In the genomic region with DNA sequence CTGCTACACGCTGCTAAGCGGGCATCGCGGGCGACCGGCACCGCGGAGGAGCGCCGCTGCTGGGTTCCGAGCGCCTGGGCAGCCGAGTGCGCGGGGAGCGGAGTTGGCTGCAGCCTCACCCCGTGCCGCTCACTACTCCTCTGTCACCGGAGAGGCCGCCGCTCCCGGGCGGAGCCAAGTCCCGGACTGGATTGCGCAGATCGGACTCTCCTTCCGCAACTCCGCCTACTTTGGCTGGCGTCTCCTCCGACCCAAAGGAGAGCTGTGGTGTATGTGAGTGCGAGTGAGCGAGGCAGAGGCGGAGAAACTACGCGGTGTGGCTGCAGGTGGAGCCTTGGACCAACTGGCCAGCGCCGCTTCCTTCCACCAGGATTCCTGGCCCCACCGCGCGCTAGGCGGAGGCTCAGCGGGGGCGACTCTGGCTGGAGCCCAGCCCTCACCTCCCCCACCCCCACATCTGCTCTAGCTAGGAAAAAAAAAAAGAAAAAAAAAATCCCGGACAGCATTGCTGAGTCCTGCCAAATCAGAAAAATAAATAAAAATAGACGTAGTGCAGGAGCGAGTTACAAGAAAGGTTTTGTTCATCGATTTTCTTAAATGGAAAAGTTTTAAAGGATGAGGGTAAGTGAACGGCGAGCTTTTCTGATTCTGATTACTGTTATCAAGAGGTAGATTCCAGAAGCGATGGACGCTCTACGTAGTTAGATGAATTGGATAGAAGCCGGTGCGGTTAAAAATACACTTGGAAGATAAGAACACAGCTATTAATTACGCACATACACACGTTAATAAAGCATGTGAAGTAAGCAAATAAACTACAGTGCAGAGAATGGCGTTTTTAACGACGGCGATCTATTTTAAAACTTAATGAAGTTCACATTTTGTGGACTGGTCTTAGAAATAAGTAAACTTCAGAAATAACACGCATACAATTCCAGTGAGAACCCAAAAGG, we compare ENCODE assay signal across 8 cellular contexts. TPM values are rescaled to one million over a fixed set of nuclear protein-coding genes. Genes with fewer than 3 reads are reported as not detected.
DNase-seq lines count a peak whose midpoint lies in the region; ATAC-seq, FAIRE-seq and TF ChIP-seq lines count a peak whose summit lies in the region.

A gene with protein sequence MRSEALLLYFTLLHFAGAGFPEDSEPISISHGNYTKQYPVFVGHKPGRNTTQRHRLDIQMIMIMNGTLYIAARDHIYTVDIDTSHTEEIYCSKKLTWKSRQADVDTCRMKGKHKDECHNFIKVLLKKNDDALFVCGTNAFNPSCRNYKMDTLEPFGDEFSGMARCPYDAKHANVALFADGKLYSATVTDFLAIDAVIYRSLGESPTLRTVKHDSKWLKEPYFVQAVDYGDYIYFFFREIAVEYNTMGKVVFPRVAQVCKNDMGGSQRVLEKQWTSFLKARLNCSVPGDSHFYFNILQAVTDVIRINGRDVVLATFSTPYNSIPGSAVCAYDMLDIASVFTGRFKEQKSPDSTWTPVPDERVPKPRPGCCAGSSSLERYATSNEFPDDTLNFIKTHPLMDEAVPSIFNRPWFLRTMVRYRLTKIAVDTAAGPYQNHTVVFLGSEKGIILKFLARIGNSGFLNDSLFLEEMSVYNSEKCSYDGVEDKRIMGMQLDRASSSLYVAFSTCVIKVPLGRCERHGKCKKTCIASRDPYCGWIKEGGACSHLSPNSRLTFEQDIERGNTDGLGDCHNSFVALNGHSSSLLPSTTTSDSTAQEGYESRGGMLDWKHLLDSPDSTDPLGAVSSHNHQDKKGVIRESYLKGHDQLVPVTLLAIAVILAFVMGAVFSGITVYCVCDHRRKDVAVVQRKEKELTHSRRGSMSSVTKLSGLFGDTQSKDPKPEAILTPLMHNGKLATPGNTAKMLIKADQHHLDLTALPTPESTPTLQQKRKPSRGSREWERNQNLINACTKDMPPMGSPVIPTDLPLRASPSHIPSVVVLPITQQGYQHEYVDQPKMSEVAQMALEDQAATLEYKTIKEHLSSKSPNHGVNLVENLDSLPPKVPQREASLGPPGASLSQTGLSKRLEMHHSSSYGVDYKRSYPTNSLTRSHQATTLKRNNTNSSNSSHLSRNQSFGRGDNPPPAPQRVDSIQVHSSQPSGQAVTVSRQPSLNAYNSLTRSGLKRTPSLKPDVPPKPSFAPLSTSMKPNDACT (minus strand): TSS at position 142 of the 953 bp plus-strand sequence. CDS start 69,879 bp downstream, outside the sequence.

- CTCF ChIA-PET in IMR-90 (lab: Yijun Ruan, JAX): interaction anchor here (0.7 kb wide), 1 partner anchor 1191 kb away, joined by 4 read pairs; no protein-coding TSS in a partner anchor

- 0% methylated on average over 19 of the region's 61 CpGs; no CpG with 5 or more reads in 1 of the 2 experiments for WGBS in IMR-90 (ENCODE audit: extremely low coverage in 2 of 2, insufficient read length in 1 of 2), 2 experiments
- WGBS in prostate gland: under 1% methylated on average over 61 of the region's 61 CpGs

- no TSS peak for BruUV-seq in IMR-90 (replicated peaks; lab: Mats Ljungman, UMichigan)

- no peak within 1 kb of the TSS for H4K8ac ChIP-seq in IMR-90 (ENCODE audit: low read depth in 2 of 2, low read length in 2 of 2)

- H2AFZ ChIP-seq in IMR-90 (replicated peaks; ENCODE audit: low read length, poor library complexity): peak within 1 kb of the TSS; percentile 92

- no peak within 1 kb of the TSS for H4K5ac ChIP-seq in IMR-90 (ENCODE audit: low read depth, low read length)

- H3K4me2 ChIP-seq in IMR-90 (ENCODE audit: low read depth, low read length): peak within 1 kb of the TSS; percentile 96

- ATAC-seq in GM21717 (IDR thresholded peaks at IDR 0.05; ENCODE audit: unreplicated experiment): peak; percentile 59
- ATAC-seq in IMR-90 (ENCODE audit: low read depth): peak; percentile 90

- peak within 1 kb of the TSS; percentile 85 for H3K9ac ChIP-seq in ES-I3 (ENCODE audit: low read depth, low read length)
- H3K9ac ChIP-seq in IMR-90 (ENCODE audit: low read depth, low read length): no peak within 1 kb of the TSS

- H3K27me3 ChIP-seq in IMR-90 (ENCODE audit: control insufficient read depth, insufficient read depth, low read length): peaks cover 47% of the 10 kb centered on the region
- H3K27me3 ChIP-seq in prostate gland (replicated peaks; ENCODE audit: insufficient read depth): no peaks in the 10 kb centered on the region

- H3K9me3 ChIP-seq in ES-I3 (ENCODE audit: control insufficient read depth, insufficient read depth, low read length) (no peaks in the 10 kb centered on the region), IMR-90 (ENCODE audit: control insufficient read depth, insufficient read depth, low read length) (no peaks in the 10 kb centered on the region; the same call in 1 of the 2 replicates), prostate gland (no peaks in the 10 kb centered on the region)

- intact Hi-C loops in IMR-90 (cut with micrococcal nuclease): loop anchor here (5.0 to 10.0 kb wide), 3 partner anchors 303 to 940 kb away; no protein-coding TSS in a partner anchor
- intact Hi-C loops in prostate gland (cut with DNase I): loop anchor here (5.0 to 10.0 kb wide), 3 partner anchors 50 to 440 kb away; no protein-coding TSS in a partner anchor

- H4K91ac ChIP-seq in IMR-90 (ENCODE audit: insufficient read depth, low read depth, low read length): no peak within 1 kb of the TSS

- no peak within 1 kb of the TSS for H2BK120ac ChIP-seq in IMR-90 (ENCODE audit: low read depth, low read length)

- H2BK20ac ChIP-seq in IMR-90 (ENCODE audit: low read depth, low read length): no peak within 1 kb of the TSS

- no peak within 1 kb of the TSS for H2BK15ac ChIP-seq in IMR-90 (ENCODE audit: low read depth, low read length)

- H2BK5ac ChIP-seq in IMR-90 (ENCODE audit: low read depth, low read length, poor library complexity, severe bottlenecking): no peak within 1 kb of the TSS

- H3K27ac ChIP-seq in IMR-90 (ENCODE audit: insufficient read depth, low read length) (no peak within 1 kb of the TSS), prostate gland (peak within 1 kb of the TSS; percentile 44 to 45)

- H3K4me1 ChIP-seq in ES-I3 (ENCODE audit: insufficient read depth, low read length): peaks cover 23% of the 10 kb centered on the region
- no peaks in the 10 kb centered on the region; the same call in 1 of the 2 replicates for H3K4me1 ChIP-seq in IMR-90 (ENCODE audit: control insufficient read depth, insufficient read depth, low read length)
- H3K4me1 ChIP-seq in prostate gland (replicated peaks): no peaks in the 10 kb centered on the region

- TF ChIP-seq POLR2A in IMR-90 (IDR thresholded peaks at IDR 0.05; ENCODE audit: low read depth, low read length): no peak
- TF ChIP-seq POLR2A in prostate gland (IDR thresholded peaks at IDR 0.05): peak; percentile 31

- peak within 1 kb of the TSS; percentile 30; the same call in 1 of the 2 replicates for H3K23ac ChIP-seq in IMR-90 (ENCODE audit: low read depth, low read length)

- TF ChIP-seq CTCF in IMR-90 (conservative IDR thresholded peaks at IDR 0.05; ENCODE audit: low read depth, low read length) (no peak), astrocyte of the spinal cord (IDR thresholded peaks at IDR 0.05; ENCODE audit: low read depth, low read length) (no peak), prostate gland (IDR thresholded peaks at IDR 0.05) (peak in 2 of 4 experiments; percentile 24 to 26)

- TF ChIP-seq RAD21 in IMR-90 (IDR thresholded peaks at IDR 0.05; ENCODE audit: low read length): no peak

- H3K18ac ChIP-seq in IMR-90 (ENCODE audit: low read depth, low read length): no peak within 1 kb of the TSS

- in situ Hi-C loops in IMR-90 (cut with MboI; ENCODE audit: low sequenced_read_pairs): no loop called here
- in situ Hi-C loops in astrocyte of the spinal cord (cut with HindIII; ENCODE audit: low sequenced_read_pairs): no loop called here

- H3K36me3 ChIP-seq in ES-I3 (ENCODE audit: insufficient read depth, low read length) (peaks cover 15% of the 10 kb centered on the region; the same call in 1 of the 2 replicates), IMR-90 (ENCODE audit: control insufficient read depth, insufficient read depth, low read length) (no peaks in the 10 kb centered on the region), prostate gland (no peaks in the 10 kb centered on the region)

- no peak within 1 kb of the TSS for H3K56ac ChIP-seq in IMR-90 (ENCODE audit: extremely low read depth, insufficient read depth, low read length)

- no peaks in the 10 kb centered on the region for H4K20me1 ChIP-seq in IMR-90 (ENCODE audit: insufficient read depth, low read length)

- H3K14ac ChIP-seq in IMR-90 (replicated peaks; ENCODE audit: low read depth, low read length): no peak within 1 kb of the TSS

- H2AK9ac ChIP-seq in IMR-90 (replicated peaks; ENCODE audit: low read depth, low read length, poor library complexity): no peak within 1 kb of the TSS

- no peak within 1 kb of the TSS for H3K4ac ChIP-seq in IMR-90 (ENCODE audit: low read depth, low read length)

- no peaks in the 10 kb centered on the region for H3K79me1 ChIP-seq in IMR-90 (ENCODE audit: low read depth in 1 of 2, low read length in 2 of 2)

- no peaks in the 10 kb centered on the region for H3K9me1 ChIP-seq in IMR-90 (ENCODE audit: insufficient read depth, low read length)

- dilution Hi-C loops in IMR-90 (cut with HindIII; ENCODE audit: low sequenced_read_pairs, unreplicated experiment): no loop called here

- DNase-seq in IMR-90 (peak; percentile 75), RCC 7860 (ENCODE audit: low spot score) (peak; percentile 93), astrocyte of the spinal cord (ENCODE audit: low read depth, low spot score) (peak; percentile 90), hippocampal formation (lab: John Stamatoyannopoulos, UW) (peak; percentile 82 to 87), prostate gland (ENCODE audit: low spot score) (peak; percentile 76)
- DNase-seq in effector CD4-positive, alpha-beta T cell: no peak

- H2AK5ac ChIP-seq in IMR-90 (ENCODE audit: low read depth, low read length): no peak within 1 kb of the TSS

- POLR2A ChIA-PET in IMR-90 (lab: Charles Lee; ENCODE audit: unreplicated experiment): interaction anchor here (0.5 to 0.6 kb wide), 2 partner anchors 28 to 120 kb away, joined by 3 to 9 read pairs; no protein-coding TSS in a partner anchor

- peak; percentile 85 for FAIRE-seq in RCC 7860 (lab: Jason Lieb, UNC)

- H3K4me3 ChIP-seq in IMR-90 (ENCODE audit: insufficient read depth, low read depth, low read length): peak within 1 kb of the TSS; percentile 69
- peak within 1 kb of the TSS; percentile 57 for H3K4me3 ChIP-seq in astrocyte of the spinal cord (ENCODE audit: low read depth, low read length)
- peak within 1 kb of the TSS; percentile 39 to 51 for H3K4me3 ChIP-seq in prostate gland

RNA-seq across cellular contexts. Expression of the gene that starts here (rescaled TPM):
- total RNA-seq in IMR-90 (2012; rRNA removed): 0.28 and 0.36 TPM in 2 replicates
- polyA plus RNA-seq in IMR-90 (2012; rRNA removed): 0.27 and 0.50 TPM in 2 replicates
- 0.08 and 0.15 TPM in 2 replicates for polyA plus RNA-seq in IMR-90 (2012; cell fraction: cytosol; rRNA removed)
- polyA plus RNA-seq in IMR-90 (2012; cell fraction: nucleus; rRNA removed; ENCODE audit: low replicate concordance): 0.62 and 0.85 TPM in 2 replicates
- total RNA-seq in prostate gland: 10 to 100 TPM; 12.8 to 57.1 TPM

Comparison
In these comparisons a context has a peak if more than half of its experiments do, and no peak if none do; other contexts are left out.
1. RNA of the gene that starts here (total RNA-seq): 12.8 to 57.1 TPM in prostate gland; 0.28 to 0.36 TPM in IMR-90; every median in the first group is over 10 times any median in the second.
2. Peak in DNase-seq, ATAC-seq, H3K4me3 ChIP-seq and H3K4me2 ChIP-seq in IMR-90; RNA of the gene not detected or under 1 TPM.
3. Peak in every context shown above with its lines, with median percentiles within 50 percentile points of each other: H3K4me3 ChIP-seq.